Comparison of ENCODE assay signal across 1 cellular context in genomic region chr5:87329114-87329513, GRCh38.
TF ChIP-seq lines count a peak whose summit lies in the region.

No MANE protein-coding gene starts in this region.

TF ChIP-seq in HEK293, 187 proteins besides CTCF, POLR2A, EP300 and RAD21 (continued from another document):
- peak; percentile 60; the same call in 1 of the 2 replicates for TF ChIP-seq PRDM10 (tag by site-specific recombination; IDR thresholded peaks at IDR 0.05)
- TF ChIP-seq ZNF792 (tag by site-specific recombination; IDR thresholded peaks at IDR 0.05) = no peak
